ENCODE assay signal across 35 cellular contexts in genomic region chr4:81626851-81627250, GRCh38.
"Had no signal": no experiment of that assay in that cellular context is flagged by ENCODE, and none has a peak within 500 bp of the region (broad histone marks: within the 10 kb centered on the region; RNA-seq: fewer than 3 reads in every experiment).

No MANE protein-coding gene starts in this region.

- H3K27ac ChIP-seq: adrenal gland, ascending aorta, body of pancreas, brain microvascular endothelial cell, breast epithelium, WERI-Rb-1 had no signal

- DNase-seq: activated CD4-positive, alpha-beta memory T cell treated with anti-CD3 and anti-CD28 coated beads, Interleukin-2, amount 10 ng/mL, durations not matched to agents 7 days and 5 days; activated CD4-positive, alpha-beta T cell treated with anti-CD3 and anti-CD28 coated beads for 1 hour; activated CD4-positive, alpha-beta T cell treated with anti-CD3 and anti-CD28 coated beads for 36 hours; activated CD4-positive, alpha-beta T cell treated with anti-CD3 and anti-CD28 coated beads for 48 hours; activated CD4-positive, alpha-beta T cell treated with anti-CD3 and anti-CD28 coated beads, Interleukin-2, amount 10 ng/mL, durations not matched to agents 7 days and 5 days; activated CD4-positive, alpha-beta T cell treated with anti-CD3 and anti-CD28 coated beads, Interleukin-2, amount 50 U/mL, for 48 hours; activated CD4-positive, CD25-positive, alpha-beta regulatory T cell; activated CD8-positive, alpha-beta memory T cell treated with anti-CD3 and anti-CD28 coated beads for 24 hours; activated CD8-positive, alpha-beta memory T cell treated with anti-CD3 and anti-CD28 coated beads, Interleukin-2, amount 10 ng/mL, durations not matched to agents 7 days and 5 days; activated CD8-positive, alpha-beta T cell treated with anti-CD3 and anti-CD28 coated beads, Interleukin-2, amount 10 ng/mL, durations not matched to agents 7 days and 5 days; activated effector memory CD4-positive, alpha-beta T cell treated with anti-CD3 and anti-CD28 coated beads, Interleukin-2, amount 50 U/mL, for 16 hours; activated gamma-delta T cell treated with Interleukin-2 at 50 U/mL for 16 hours; activated naive CD4-positive, alpha-beta T cell; activated naive CD4-positive, alpha-beta T cell treated with anti-CD3 and anti-CD28 coated beads for 36 hours; activated naive CD4-positive, alpha-beta T cell treated with anti-CD3 and anti-CD28 coated beads, Interleukin-2, amount 50 U/mL, for 16 hours; activated naive CD8-positive, alpha-beta T cell treated with anti-CD3 and anti-CD28 coated beads for 36 hours; activated T-cell treated with anti-CD3 and anti-CD28 coated beads for 4 hours; activated T-cell treated with anti-CD3 and anti-CD28 coated beads, Interleukin-2, amount 50 U/mL, for 1 hour; activated T-cell treated with anti-CD3 and anti-CD28 coated beads, Interleukin-2, amount 50 U/mL, for 4 hours; activated T-cell treated with anti-CD3 and anti-CD28 coated beads, Interleukin-2, amount 50 U/mL, for 72 hours; adrenal gland; amniotic stem cell; anterior cingulate cortex; body of pancreas; brain microvascular endothelial cell; central memory CD4-positive, alpha-beta T cell; T-cell; T-helper 17 cell; T1000; WERI-Rb-1 had no signal

- H3K4me1 ChIP-seq: adrenal gland, breast epithelium had no signal

- H3K36me3 ChIP-seq: adrenal gland, ascending aorta, brain microvascular endothelial cell, breast epithelium, WERI-Rb-1 had no signal

- H3K27me3 ChIP-seq: adrenal gland, ascending aorta, body of pancreas, brain microvascular endothelial cell, breast epithelium had no signal

- H3K9me3 ChIP-seq: adrenal gland, ascending aorta, body of pancreas, breast epithelium had no signal

- ATAC-seq: activated CD4-positive, alpha-beta T cell treated with anti-CD3 and anti-CD28 coated beads for 36 hours; activated CD4-positive, CD25-positive, alpha-beta regulatory T cell treated with anti-CD3 and anti-CD28 coated beads, Interleukin-2, amount 50 U/mL, for 24 hours; activated CD8-positive, alpha-beta memory T cell treated with anti-CD3 and anti-CD28 coated beads, Interleukin-2, amount 10 ng/mL, durations not matched to agents 7 days and 5 days; activated CD8-positive, alpha-beta T cell treated with anti-CD3 and anti-CD28 coated beads, Interleukin-2, amount 10 ng/mL, durations not matched to agents 7 days and 5 days; activated naive CD4-positive, alpha-beta T cell treated with anti-CD3 and anti-CD28 coated beads, Interleukin-2, amount 50 U/mL, for 72 hours; activated T-cell treated with anti-CD3 and anti-CD28 coated beads, Interleukin-2, amount 50 U/mL, for 4 hours; activated T-cell treated with anti-CD3 and anti-CD28 coated beads, Interleukin-2, amount 50 U/mL, for 72 hours; activated T-helper 17 cell treated with anti-CD3 and anti-CD28 coated beads, Interleukin-2, amount 50 U/mL, for 72 hours; body of pancreas; T-cell; T-helper 17 cell had no signal

- H3K4me3 ChIP-seq: adrenal gland, ascending aorta, body of pancreas, breast epithelium had no signal
